In the genomic region with DNA sequence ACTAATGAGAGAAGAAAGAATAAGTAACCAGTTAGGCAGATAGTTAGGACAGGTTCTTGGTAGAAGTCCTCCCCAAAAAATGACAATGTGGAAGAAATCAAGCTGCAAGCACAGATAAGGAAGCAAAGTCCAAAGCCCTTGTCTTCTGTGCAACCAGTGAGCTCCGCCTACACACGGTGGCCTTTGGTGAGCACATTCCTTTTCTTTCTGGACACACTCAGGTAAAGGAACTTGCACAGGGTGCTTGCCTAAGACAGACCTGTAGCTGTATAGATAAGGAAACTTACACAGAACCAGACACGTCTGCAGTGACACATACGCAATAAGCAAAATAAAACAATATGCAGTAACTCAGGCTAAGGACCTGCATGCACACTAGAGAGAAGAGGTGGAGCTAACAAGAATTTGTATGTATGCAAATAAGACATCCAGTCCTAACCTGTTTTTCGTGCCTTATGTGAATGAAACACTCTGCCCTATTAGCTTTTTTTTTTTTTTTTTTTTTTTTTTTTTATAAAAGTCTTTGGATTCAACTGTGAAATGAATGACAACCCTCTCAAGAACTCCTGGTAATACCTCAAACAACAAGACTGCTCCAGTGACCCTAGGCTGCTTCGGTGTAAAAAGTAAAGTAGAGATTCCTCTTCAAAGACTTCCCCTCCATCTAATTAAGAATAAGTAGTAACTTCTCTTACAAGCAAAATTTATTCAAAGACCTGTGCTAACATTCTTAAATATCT, we compare ENCODE assay signal across 1 cellular context.
TF ChIP-seq lines count a peak whose summit lies in the region.

No MANE protein-coding gene starts in this region.

TF ChIP-seq in K562, 482 proteins besides CTCF, POLR2A, EP300 and RAD21 (continued from another document and continues in another):
- TF ChIP-seq, protein P1, sequence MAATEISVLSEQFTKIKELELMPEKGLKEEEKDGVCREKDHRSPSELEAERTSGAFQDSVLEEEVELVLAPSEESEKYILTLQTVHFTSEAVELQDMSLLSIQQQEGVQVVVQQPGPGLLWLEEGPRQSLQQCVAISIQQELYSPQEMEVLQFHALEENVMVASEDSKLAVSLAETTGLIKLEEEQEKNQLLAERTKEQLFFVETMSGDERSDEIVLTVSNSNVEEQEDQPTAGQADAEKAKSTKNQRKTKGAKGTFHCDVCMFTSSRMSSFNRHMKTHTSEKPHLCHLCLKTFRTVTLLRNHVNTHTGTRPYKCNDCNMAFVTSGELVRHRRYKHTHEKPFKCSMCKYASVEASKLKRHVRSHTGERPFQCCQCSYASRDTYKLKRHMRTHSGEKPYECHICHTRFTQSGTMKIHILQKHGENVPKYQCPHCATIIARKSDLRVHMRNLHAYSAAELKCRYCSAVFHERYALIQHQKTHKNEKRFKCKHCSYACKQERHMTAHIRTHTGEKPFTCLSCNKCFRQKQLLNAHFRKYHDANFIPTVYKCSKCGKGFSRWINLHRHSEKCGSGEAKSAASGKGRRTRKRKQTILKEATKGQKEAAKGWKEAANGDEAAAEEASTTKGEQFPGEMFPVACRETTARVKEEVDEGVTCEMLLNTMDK (IDR thresholded peaks at IDR 0.05; ENCODE audit: borderline replicate concordance, insufficient read depth, low read depth, low read length, poor library complexity, severe bottlenecking), result no peak
- TF ChIP-seq, protein P2, sequence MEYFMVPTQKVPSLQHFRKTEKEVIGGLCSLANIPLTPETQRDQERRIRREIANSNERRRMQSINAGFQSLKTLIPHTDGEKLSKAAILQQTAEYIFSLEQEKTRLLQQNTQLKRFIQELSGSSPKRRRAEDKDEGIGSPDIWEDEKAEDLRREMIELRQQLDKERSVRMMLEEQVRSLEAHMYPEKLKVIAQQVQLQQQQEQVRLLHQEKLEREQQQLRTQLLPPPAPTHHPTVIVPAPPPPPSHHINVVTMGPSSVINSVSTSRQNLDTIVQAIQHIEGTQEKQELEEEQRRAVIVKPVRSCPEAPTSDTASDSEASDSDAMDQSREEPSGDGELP (CRISPR knock-in tag; IDR thresholded peaks at IDR 0.05; ENCODE audit: borderline replicate concordance), result no peak
- TF ChIP-seq FOXK1 (CRISPR knock-in tag; IDR thresholded peaks at IDR 0.05; ENCODE audit: borderline replicate concordance), result no peak
- TF ChIP-seq, protein P3, sequence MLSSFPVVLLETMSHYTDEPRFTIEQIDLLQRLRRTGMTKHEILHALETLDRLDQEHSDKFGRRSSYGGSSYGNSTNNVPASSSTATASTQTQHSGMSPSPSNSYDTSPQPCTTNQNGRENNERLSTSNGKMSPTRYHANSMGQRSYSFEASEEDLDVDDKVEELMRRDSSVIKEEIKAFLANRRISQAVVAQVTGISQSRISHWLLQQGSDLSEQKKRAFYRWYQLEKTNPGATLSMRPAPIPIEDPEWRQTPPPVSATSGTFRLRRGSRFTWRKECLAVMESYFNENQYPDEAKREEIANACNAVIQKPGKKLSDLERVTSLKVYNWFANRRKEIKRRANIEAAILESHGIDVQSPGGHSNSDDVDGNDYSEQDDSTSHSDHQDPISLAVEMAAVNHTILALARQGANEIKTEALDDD (IDR thresholded peaks at IDR 0.05), result peak; percentile 99
- TF ChIP-seq EGR1 (conservative IDR thresholded peaks at IDR 0.05), result peak; percentile 58
- TF ChIP-seq SAP30 (IDR thresholded peaks at IDR 0.05; ENCODE audit: borderline replicate concordance, insufficient read depth, low read depth, low read length, poor library complexity, severe bottlenecking), result no peak
- TF ChIP-seq, protein P4, sequence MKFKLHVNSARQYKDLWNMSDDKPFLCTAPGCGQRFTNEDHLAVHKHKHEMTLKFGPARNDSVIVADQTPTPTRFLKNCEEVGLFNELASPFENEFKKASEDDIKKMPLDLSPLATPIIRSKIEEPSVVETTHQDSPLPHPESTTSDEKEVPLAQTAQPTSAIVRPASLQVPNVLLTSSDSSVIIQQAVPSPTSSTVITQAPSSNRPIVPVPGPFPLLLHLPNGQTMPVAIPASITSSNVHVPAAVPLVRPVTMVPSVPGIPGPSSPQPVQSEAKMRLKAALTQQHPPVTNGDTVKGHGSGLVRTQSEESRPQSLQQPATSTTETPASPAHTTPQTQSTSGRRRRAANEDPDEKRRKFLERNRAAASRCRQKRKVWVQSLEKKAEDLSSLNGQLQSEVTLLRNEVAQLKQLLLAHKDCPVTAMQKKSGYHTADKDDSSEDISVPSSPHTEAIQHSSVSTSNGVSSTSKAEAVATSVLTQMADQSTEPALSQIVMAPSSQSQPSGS (CRISPR knock-in tag; IDR thresholded peaks at IDR 0.05), result no peak
- TF ChIP-seq NCOR1 (IDR thresholded peaks at IDR 0.05), result peak; percentile 90
- TF ChIP-seq, protein P5, sequence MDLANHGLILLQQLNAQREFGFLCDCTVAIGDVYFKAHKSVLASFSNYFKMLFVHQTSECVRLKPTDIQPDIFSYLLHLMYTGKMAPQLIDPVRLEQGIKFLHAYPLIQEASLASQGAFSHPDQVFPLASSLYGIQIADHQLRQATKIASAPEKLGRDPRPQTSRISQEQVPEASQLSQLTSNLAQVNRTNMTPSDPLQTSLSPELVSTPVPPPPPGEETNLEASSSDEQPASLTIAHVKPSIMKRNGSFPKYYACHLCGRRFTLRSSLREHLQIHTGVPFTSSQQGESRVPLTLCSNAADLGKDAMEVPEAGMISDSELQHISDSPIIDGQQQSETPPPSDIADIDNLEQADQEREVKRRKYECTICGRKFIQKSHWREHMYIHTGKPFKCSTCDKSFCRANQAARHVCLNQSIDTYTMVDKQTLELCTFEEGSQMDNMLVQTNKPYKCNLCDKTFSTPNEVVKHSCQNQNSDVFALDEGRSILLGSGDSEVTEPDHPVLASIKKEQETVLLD (IDR thresholded peaks at IDR 0.05), result no peak
- peak in 1 of 2 experiments; percentile 30; a peak in 1 of 4 replicates for TF ChIP-seq FOXA3 (CRISPR knock-in tag; conservative IDR thresholded peaks at IDR 0.05 in 1 of 2, IDR thresholded peaks at IDR 0.05 in 1 of 2)
- no peak for TF ChIP-seq ZSCAN29 (IDR thresholded peaks at IDR 0.05)
- TF ChIP-seq ZC3H8 (IDR thresholded peaks at IDR 0.05), result no peak
- peak; percentile 92 for TF ChIP-seq KLF16 (IDR thresholded peaks at IDR 0.05)
- peak; percentile 71; the same call in 1 of the 2 replicates for TF ChIP-seq ZNF589 (CRISPR knock-in tag; IDR thresholded peaks at IDR 0.05; ENCODE audit: low read depth)
- TF ChIP-seq RBFOX2 (IDR thresholded peaks at IDR 0.05; ENCODE audit: low read depth, low read length), result no peak
- peak; percentile 72; the same call in 1 of the 2 replicates for TF ChIP-seq DPF2 (IDR thresholded peaks at IDR 0.05)
- TF ChIP-seq, protein P6, sequence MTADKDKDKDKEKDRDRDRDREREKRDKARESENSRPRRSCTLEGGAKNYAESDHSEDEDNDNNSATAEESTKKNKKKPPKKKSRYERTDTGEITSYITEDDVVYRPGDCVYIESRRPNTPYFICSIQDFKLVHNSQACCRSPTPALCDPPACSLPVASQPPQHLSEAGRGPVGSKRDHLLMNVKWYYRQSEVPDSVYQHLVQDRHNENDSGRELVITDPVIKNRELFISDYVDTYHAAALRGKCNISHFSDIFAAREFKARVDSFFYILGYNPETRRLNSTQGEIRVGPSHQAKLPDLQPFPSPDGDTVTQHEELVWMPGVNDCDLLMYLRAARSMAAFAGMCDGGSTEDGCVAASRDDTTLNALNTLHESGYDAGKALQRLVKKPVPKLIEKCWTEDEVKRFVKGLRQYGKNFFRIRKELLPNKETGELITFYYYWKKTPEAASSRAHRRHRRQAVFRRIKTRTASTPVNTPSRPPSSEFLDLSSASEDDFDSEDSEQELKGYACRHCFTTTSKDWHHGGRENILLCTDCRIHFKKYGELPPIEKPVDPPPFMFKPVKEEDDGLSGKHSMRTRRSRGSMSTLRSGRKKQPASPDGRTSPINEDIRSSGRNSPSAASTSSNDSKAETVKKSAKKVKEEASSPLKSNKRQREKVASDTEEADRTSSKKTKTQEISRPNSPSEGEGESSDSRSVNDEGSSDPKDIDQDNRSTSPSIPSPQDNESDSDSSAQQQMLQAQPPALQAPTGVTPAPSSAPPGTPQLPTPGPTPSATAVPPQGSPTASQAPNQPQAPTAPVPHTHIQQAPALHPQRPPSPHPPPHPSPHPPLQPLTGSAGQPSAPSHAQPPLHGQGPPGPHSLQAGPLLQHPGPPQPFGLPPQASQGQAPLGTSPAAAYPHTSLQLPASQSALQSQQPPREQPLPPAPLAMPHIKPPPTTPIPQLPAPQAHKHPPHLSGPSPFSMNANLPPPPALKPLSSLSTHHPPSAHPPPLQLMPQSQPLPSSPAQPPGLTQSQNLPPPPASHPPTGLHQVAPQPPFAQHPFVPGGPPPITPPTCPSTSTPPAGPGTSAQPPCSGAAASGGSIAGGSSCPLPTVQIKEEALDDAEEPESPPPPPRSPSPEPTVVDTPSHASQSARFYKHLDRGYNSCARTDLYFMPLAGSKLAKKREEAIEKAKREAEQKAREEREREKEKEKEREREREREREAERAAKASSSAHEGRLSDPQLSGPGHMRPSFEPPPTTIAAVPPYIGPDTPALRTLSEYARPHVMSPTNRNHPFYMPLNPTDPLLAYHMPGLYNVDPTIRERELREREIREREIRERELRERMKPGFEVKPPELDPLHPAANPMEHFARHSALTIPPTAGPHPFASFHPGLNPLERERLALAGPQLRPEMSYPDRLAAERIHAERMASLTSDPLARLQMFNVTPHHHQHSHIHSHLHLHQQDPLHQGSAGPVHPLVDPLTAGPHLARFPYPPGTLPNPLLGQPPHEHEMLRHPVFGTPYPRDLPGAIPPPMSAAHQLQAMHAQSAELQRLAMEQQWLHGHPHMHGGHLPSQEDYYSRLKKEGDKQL (CRISPR knock-in tag; IDR thresholded peaks at IDR 0.05; ENCODE audit: borderline replicate concordance), result no peak
- TF ChIP-seq SMAD3 (CRISPR knock-in tag; conservative IDR thresholded peaks at IDR 0.05), result no peak
- TF ChIP-seq LEF1 (IDR thresholded peaks at IDR 0.05), result 0 out of 2 replicates have a peak, but pooled peaks have one; percentile 29
- TF ChIP-seq, protein P7, sequence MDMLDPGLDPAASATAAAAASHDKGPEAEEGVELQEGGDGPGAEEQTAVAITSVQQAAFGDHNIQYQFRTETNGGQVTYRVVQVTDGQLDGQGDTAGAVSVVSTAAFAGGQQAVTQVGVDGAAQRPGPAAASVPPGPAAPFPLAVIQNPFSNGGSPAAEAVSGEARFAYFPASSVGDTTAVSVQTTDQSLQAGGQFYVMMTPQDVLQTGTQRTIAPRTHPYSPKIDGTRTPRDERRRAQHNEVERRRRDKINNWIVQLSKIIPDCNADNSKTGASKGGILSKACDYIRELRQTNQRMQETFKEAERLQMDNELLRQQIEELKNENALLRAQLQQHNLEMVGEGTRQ (CRISPR knock-in tag; IDR thresholded peaks at IDR 0.05), result no peak
- 0 out of 2 replicates have a peak, but pooled peaks have one; percentile 37 for TF ChIP-seq PHB2 (IDR thresholded peaks at IDR 0.05; ENCODE audit: low read depth)
- TF ChIP-seq ZNF551 (CRISPR knock-in tag; IDR thresholded peaks at IDR 0.05), result no peak
- TF ChIP-seq CTBP1 (IDR thresholded peaks at IDR 0.05; ENCODE audit: borderline replicate concordance), result 0 out of 2 replicates have a peak, but pooled peaks have one; percentile 19
- TF ChIP-seq, protein P8, sequence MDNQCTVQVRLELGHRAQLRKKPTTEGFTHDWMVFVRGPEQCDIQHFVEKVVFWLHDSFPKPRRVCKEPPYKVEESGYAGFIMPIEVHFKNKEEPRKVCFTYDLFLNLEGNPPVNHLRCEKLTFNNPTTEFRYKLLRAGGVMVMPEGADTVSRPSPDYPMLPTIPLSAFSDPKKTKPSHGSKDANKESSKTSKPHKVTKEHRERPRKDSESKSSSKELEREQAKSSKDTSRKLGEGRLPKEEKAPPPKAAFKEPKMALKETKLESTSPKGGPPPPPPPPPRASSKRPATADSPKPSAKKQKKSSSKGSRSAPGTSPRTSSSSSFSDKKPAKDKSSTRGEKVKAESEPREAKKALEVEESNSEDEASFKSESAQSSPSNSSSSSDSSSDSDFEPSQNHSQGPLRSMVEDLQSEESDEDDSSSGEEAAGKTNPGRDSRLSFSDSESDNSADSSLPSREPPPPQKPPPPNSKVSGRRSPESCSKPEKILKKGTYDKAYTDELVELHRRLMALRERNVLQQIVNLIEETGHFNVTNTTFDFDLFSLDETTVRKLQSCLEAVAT (IDR thresholded peaks at IDR 0.05), result no peak
- TF ChIP-seq, protein P9, sequence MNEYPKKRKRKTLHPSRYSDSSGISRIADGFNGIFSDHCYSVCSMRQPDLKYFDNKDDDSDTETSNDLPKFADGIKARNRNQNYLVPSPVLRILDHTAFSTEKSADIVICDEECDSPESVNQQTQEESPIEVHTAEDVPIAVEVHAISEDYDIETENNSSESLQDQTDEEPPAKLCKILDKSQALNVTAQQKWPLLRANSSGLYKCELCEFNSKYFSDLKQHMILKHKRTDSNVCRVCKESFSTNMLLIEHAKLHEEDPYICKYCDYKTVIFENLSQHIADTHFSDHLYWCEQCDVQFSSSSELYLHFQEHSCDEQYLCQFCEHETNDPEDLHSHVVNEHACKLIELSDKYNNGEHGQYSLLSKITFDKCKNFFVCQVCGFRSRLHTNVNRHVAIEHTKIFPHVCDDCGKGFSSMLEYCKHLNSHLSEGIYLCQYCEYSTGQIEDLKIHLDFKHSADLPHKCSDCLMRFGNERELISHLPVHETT (CRISPR knock-in tag; conservative IDR thresholded peaks at IDR 0.05 in 1 of 2, IDR thresholded peaks at IDR 0.05 in 1 of 2), result peak in 1 of 2 experiments; percentile 65; a peak in 2 of 4 replicates
- TF ChIP-seq LCOR (CRISPR knock-in tag; IDR thresholded peaks at IDR 0.05), result peak; percentile 87
- 0 out of 2 replicates have a peak, but pooled peaks have one; percentile 16 for TF ChIP-seq NR2C2 (CRISPR knock-in tag; IDR thresholded peaks at IDR 0.05)
- TF ChIP-seq NR2C2 (tag; IDR thresholded peaks at IDR 0.05), result no peak
- TF ChIP-seq ZNF584 (CRISPR knock-in tag; IDR thresholded peaks at IDR 0.05; ENCODE audit: low read depth), result 0 out of 2 replicates have a peak, but pooled peaks have one; percentile 45
- peak; percentile 38; the same call in 1 of the 2 replicates for TF ChIP-seq RNF2 (IDR thresholded peaks at IDR 0.05)
- TF ChIP-seq, protein P10, sequence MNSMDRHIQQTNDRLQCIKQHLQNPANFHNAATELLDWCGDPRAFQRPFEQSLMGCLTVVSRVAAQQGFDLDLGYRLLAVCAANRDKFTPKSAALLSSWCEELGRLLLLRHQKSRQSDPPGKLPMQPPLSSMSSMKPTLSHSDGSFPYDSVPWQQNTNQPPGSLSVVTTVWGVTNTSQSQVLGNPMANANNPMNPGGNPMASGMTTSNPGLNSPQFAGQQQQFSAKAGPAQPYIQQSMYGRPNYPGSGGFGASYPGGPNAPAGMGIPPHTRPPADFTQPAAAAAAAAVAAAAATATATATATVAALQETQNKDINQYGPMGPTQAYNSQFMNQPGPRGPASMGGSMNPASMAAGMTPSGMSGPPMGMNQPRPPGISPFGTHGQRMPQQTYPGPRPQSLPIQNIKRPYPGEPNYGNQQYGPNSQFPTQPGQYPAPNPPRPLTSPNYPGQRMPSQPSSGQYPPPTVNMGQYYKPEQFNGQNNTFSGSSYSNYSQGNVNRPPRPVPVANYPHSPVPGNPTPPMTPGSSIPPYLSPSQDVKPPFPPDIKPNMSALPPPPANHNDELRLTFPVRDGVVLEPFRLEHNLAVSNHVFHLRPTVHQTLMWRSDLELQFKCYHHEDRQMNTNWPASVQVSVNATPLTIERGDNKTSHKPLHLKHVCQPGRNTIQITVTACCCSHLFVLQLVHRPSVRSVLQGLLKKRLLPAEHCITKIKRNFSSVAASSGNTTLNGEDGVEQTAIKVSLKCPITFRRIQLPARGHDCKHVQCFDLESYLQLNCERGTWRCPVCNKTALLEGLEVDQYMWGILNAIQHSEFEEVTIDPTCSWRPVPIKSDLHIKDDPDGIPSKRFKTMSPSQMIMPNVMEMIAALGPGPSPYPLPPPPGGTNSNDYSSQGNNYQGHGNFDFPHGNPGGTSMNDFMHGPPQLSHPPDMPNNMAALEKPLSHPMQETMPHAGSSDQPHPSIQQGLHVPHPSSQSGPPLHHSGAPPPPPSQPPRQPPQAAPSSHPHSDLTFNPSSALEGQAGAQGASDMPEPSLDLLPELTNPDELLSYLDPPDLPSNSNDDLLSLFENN (IDR thresholded peaks at IDR 0.05; ENCODE audit: low read depth in 2 of 2, low read length in 2 of 2), result peak in 1 of 2 experiments; percentile 91; a peak in 2 of 4 replicates
- no peak for TF ChIP-seq PTTG1 (tag; IDR thresholded peaks at IDR 0.05; ENCODE audit: low read depth)
- no peak for TF ChIP-seq NELFE (IDR thresholded peaks at IDR 0.05; ENCODE audit: insufficient read depth, insufficient read length)
- no peak for TF ChIP-seq TGIF2 (CRISPR knock-in tag; IDR thresholded peaks at IDR 0.05)
